Comparison of ENCODE assay signal across 13 cellular contexts in genomic region chr12:50933459-50934124, GRCh38. TPM values are rescaled to one million over a fixed set of nuclear protein-coding genes. Genes with fewer than 3 reads are reported as not detected.
DNase-seq lines count a peak whose midpoint lies in the region; ATAC-seq and TF ChIP-seq lines count a peak whose summit lies in the region.
"Had no signal": no experiment of that assay in that cellular context is flagged by ENCODE, and none has a peak within 500 bp of the region (broad histone marks: within the 10 kb centered on the region; RNA-seq: fewer than 3 reads in every experiment).

No MANE protein-coding gene starts in this region.

- POLR2A ChIA-PET in PC-9 (lab: Charles Lee; ENCODE audit: unreplicated experiment), result interaction anchor here (0.6 kb wide), 1 partner anchor 824 kb away, joined by 3 read pairs; no protein-coding TSS in a partner anchor

- H3K9me2 ChIP-seq in PC-9 (ENCODE audit: insufficient read depth), result no peaks in the 10 kb centered on the region

- H3K27me3 ChIP-seq in PC-9 (ENCODE audit: insufficient read depth, low read depth) (no peaks in the 10 kb centered on the region), psoas muscle (ENCODE audit: insufficient read depth in 3 of 3, low read length in 2 of 3) (no peaks in the 10 kb centered on the region)

- TSS peak; percentile 28 for BruUV-seq in PC-9 (replicated peaks; lab: Mats Ljungman, UMichigan)

- ATAC-seq in psoas muscle (peak in 1 of 4 donors; percentile 3), sciatic nerve (no peak), HG02981 (IDR thresholded peaks at IDR 0.05; ENCODE audit: unreplicated experiment) (no peak)

- H3F3A ChIP-seq in PC-9 (ENCODE audit: insufficient read depth, low read depth), result peaks cover 4% of the 10 kb centered on the region; the same call in 1 of the 2 replicates

- H3K4me3 ChIP-seq in PC-9 (no peak overlapping the region), fibroblast of mammary gland (ENCODE audit: control insufficient read depth, low read depth, low read length) (no peak overlapping the region), psoas muscle (no peak overlapping the region)

- no peaks in the 10 kb centered on the region for H3K79me2 ChIP-seq in PC-9 (ENCODE audit: low read depth)

- H3K27ac ChIP-seq in PC-9 (no peak overlapping the region), psoas muscle (peak overlapping the region; percentile 66)

- intact Hi-C loops in PC-9 (cut with micrococcal nuclease; ENCODE audit: unreplicated experiment) (no loop called here), psoas muscle (cut with DNase I) (loop anchor here in 1 of 2 donors (5.0 kb wide), 1 partner anchor 171 kb away; the partner anchor contains the start of gene ATF1), sciatic nerve (cut with DNase I) (no loop called here)

- DNase-seq in Caki2 (ENCODE audit: low read depth) (peak; percentile 33), PC-9 (no peak), fibroblast of mammary gland (ENCODE audit: low read depth) (peak; percentile 64), psoas muscle (no peak), sciatic nerve (ENCODE audit: low spot score) (no peak), cerebellum (ENCODE audit: low spot score) (no peak)
- no peak for DNase-seq in activated CD8-positive, alpha-beta memory T cell treated with anti-CD3 and anti-CD28 coated beads, Interleukin-2, amount 50 U/mL, for 4 hours
- DNase-seq: CD4-positive, alpha-beta memory T cell; effector CD8-positive, alpha-beta T cell had no signal

- no peaks in the 10 kb centered on the region for H4K20me1 ChIP-seq in PC-9 (ENCODE audit: insufficient read depth)

- CTCF ChIA-PET in PC-9 (lab: Charles Lee), result no interaction called here

- 81 to 91% (median 91%) methylated on average over 2 of the region's 2 CpGs for WGBS in psoas muscle, 3 donors

- TF ChIP-seq CTCF in PC-9 (conservative IDR thresholded peaks at IDR 0.05) (no peak), fibroblast of mammary gland (conservative IDR thresholded peaks at IDR 0.05; ENCODE audit: control insufficient read depth, insufficient read depth, low read depth, low read length) (no peak), psoas muscle (IDR thresholded peaks at IDR 0.05) (no peak)

- H3K9me3 ChIP-seq in PC-9 (ENCODE audit: insufficient read depth, low read depth), result no peaks in the 10 kb centered on the region
- no peaks in the 10 kb centered on the region for H3K9me3 ChIP-seq in psoas muscle

- no peak overlapping the region for H3K4me2 ChIP-seq in PC-9

- in situ Hi-C loops in Caki2 (cut with HindIII; ENCODE audit: low pct_unique_long_range_greater_than_20kb, low sequenced_read_pairs), result no loop called here

- H3K36me3 ChIP-seq in PC-9 (ENCODE audit: low read depth) (no peaks in the 10 kb centered on the region), psoas muscle (ENCODE audit: insufficient read depth in 1 of 2, low read depth in 1 of 2) (peaks cover 0 to 16% of the 10 kb centered on the region in 2 donors)

- H2AFZ ChIP-seq in PC-9, result no peak overlapping the region

- H3K4me1 ChIP-seq in PC-9 (replicated peaks; ENCODE audit: insufficient read depth) (peaks cover 13% of the 10 kb centered on the region), psoas muscle (peaks cover 53% of the 10 kb centered on the region)

RNA-seq across cellular contexts. Expression of gene HIGD1C, which starts 18.8 kb away (rescaled TPM):
- total RNA-seq in Caki2 (2014; rRNA removed; shearing (Covaris generic); ENCODE audit: low replicate concordance), result not detected in 2 replicates
- total RNA-seq in PC-9 (2021) (not detected in 2 replicates), psoas muscle (not detected), sciatic nerve (not detected), cerebellum (not detected)
- polyA plus RNA-seq in psoas muscle, result not detected
- total RNA-seq: activated T-helper 1 cell treated with anti-CD3 and anti-CD28 coated beads, Interleukin-12 subunit alpha, Interleukin-12 subunit beta, Interleukin-2, Interleukin-4 antibody, amounts not matched to agents 30 ng/mL and 10 ng/mL and 1 ng/mL, durations not matched to agents 14 hours and 24 hours and 36 hours; CD4-positive, alpha-beta memory T cell had no signal
- polyA plus RNA-seq: CD4-positive, alpha-beta memory T cell; keratinocyte; thymus had no signal

Comparison
In these comparisons a context has a peak if more than half of its experiments do, and no peak if none do; other contexts are left out.
1. DNase-seq: peak in Caki2 (single experiment) and fibroblast of mammary gland (single experiment); none in PC-9 (0 of 2), psoas muscle (0 of 2), sciatic nerve (single experiment), cerebellum (single experiment) and activated CD8-positive, alpha-beta memory T cell treated with anti-CD3 and anti-CD28 coated beads, Interleukin-2, amount 50 U/mL, for 4 hours (single experiment).